In the genomic region with DNA sequence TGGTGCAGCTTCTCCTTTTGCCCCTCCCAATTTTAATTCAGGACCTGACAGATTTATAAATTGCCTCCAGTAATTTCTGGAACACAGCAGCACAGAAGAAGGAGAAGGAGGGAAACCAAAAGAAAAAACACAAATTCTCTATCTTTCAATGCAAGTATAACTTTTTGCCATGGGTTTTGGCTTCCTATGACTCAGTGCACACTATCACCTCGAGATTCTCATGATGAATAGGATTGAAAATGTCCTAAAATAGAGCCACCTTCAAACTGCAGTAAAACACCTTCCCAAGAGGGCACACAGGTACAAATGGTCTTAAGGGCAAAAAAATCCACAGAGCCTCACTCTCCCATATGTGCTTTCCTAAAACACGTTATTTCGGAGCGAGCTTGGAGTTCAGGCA, we compare ENCODE assay signal across 22 cellular contexts.
DNase-seq lines count a peak whose midpoint lies in the region; ATAC-seq and TF ChIP-seq lines count a peak whose summit lies in the region.
"Had no signal": no experiment of that assay in that cellular context is flagged by ENCODE, and none has a peak within 500 bp of the region (broad histone marks: within the 10 kb centered on the region; RNA-seq: fewer than 3 reads in every experiment).

No MANE protein-coding gene starts in this region.

- H3K9me3 Mint-ChIP-seq in activated naive CD4-positive, alpha-beta T cell treated with anti-CD3 and anti-CD28 coated beads, Interleukin-2, amount 50 U/mL, for 72 hours = no peaks in the 10 kb centered on the region
- H3K9me3 Mint-ChIP-seq in activated naive CD4-positive, alpha-beta T cell treated with anti-CD3 and anti-CD28 coated beads, Interleukin-2, amount 10 ng/mL, durations not matched to agents 7 days and 5 days = no peaks in the 10 kb centered on the region
- H3K9me3 Mint-ChIP-seq: CD4-positive, alpha-beta T cell; HFFc6; IgD-negative memory B cell had no signal

- peak overlapping the region; percentile 48; the same call in 1 of the 2 replicates for H3K4ac ChIP-seq in IMR-90 (ENCODE audit: low read depth, low read length)

- no peak overlapping the region for H2AK9ac ChIP-seq in IMR-90 (replicated peaks; ENCODE audit: low read depth, low read length, poor library complexity)

- no peak overlapping the region for H3K4me3 ChIP-seq in IMR-90 (ENCODE audit: insufficient read depth, low read depth, low read length)
- H3K4me3 ChIP-seq: BLaER1, Peyer's patch had no signal

- H2BK15ac ChIP-seq in IMR-90 (ENCODE audit: low read depth, low read length) = no peak overlapping the region

- no peak overlapping the region for H2BK5ac ChIP-seq in IMR-90 (ENCODE audit: low read depth, low read length, poor library complexity, severe bottlenecking)

- no peak overlapping the region for H3K4me3 Mint-ChIP-seq in activated naive CD4-positive, alpha-beta T cell treated with anti-CD3 and anti-CD28 coated beads, Interleukin-2, amount 10 ng/mL, durations not matched to agents 7 days and 5 days
- H3K4me3 Mint-ChIP-seq: CD4-positive, alpha-beta T cell; HFFc6; IgD-negative memory B cell had no signal

- no peak overlapping the region for H3K9ac ChIP-seq in IMR-90 (ENCODE audit: low read depth, low read length)
- H3K9ac ChIP-seq: BLaER1 had no signal

- H3K27ac ChIP-seq in IMR-90 (ENCODE audit: insufficient read depth, low read length) (no peak overlapping the region), RWPE1 (peak overlapping the region; percentile 19; the same call in 1 of the 2 replicates), substantia nigra (ENCODE audit: low read depth, low read length, poor library complexity, severe bottlenecking) (peak overlapping the region; percentile 52)
- H3K27ac ChIP-seq: BLaER1, Peyer's patch had no signal

- no peaks in the 10 kb centered on the region for H3K36me3 ChIP-seq in IMR-90 (ENCODE audit: control insufficient read depth, insufficient read depth, low read length)
- H3K36me3 ChIP-seq: BLaER1, Peyer's patch had no signal

- H3K4me1 ChIP-seq in IMR-90 (ENCODE audit: control insufficient read depth, insufficient read depth, low read length) = peaks cover 10% of the 10 kb centered on the region
- H3K4me1 ChIP-seq: BLaER1, Peyer's patch had no signal

- H4K91ac ChIP-seq in IMR-90 (ENCODE audit: insufficient read depth, low read depth, low read length) = no peak overlapping the region; the same call in 1 of the 2 replicates

- no peaks in the 10 kb centered on the region for H3K27me3 Mint-ChIP-seq in activated naive CD4-positive, alpha-beta T cell treated with anti-CD3 and anti-CD28 coated beads, Interleukin-2, amount 10 ng/mL, durations not matched to agents 7 days and 5 days
- H3K27me3 Mint-ChIP-seq: CD4-positive, alpha-beta T cell; IgD-negative memory B cell had no signal

- no peak overlapping the region for H3K56ac ChIP-seq in IMR-90 (ENCODE audit: extremely low read depth, insufficient read depth, low read length)

- no peak for TF ChIP-seq RAD21 in IMR-90 (IDR thresholded peaks at IDR 0.05; ENCODE audit: low read length)

- H2BK20ac ChIP-seq in IMR-90 (ENCODE audit: low read depth, low read length) = peak overlapping the region; percentile 63

- TF ChIP-seq CTCF in IMR-90 (conservative IDR thresholded peaks at IDR 0.05; ENCODE audit: low read depth, low read length) = no peak
- no peak for TF ChIP-seq CTCF in RWPE1 (conservative IDR thresholded peaks at IDR 0.05; ENCODE audit: low read depth)

- no peaks in the 10 kb centered on the region for H3K9me3 ChIP-seq in IMR-90 (ENCODE audit: control insufficient read depth, insufficient read depth, low read length)
- H3K9me3 ChIP-seq: BLaER1, Peyer's patch had no signal

- no peak overlapping the region for H4K5ac ChIP-seq in IMR-90 (ENCODE audit: low read depth, low read length)

- intact Hi-C loops in IMR-90 (cut with micrococcal nuclease) = no loop called here

- DNase-seq in activated naive CD4-positive, alpha-beta T cell treated with anti-CD3 and anti-CD28 coated beads, Interleukin-2, amount 50 U/mL, for 72 hours (ENCODE audit: low spot score in 2 of 2) = no peak
- no peak for DNase-seq in activated naive CD4-positive, alpha-beta T cell treated with anti-CD3 and anti-CD28 coated beads, Interleukin-2, amount 10 ng/mL, durations not matched to agents 7 days and 5 days
- DNase-seq in IMR-90 (no peak), RWPE1 (ENCODE audit: low spot score) (no peak), substantia nigra (lab: John Stamatoyannopoulos, UW) (no peak), HUDEP-2 (lab: John Stamatoyannopoulos, UW; ENCODE audit: unreplicated experiment in 76 of 76) (no peak), HCEC 1CT (no peak)
- DNase-seq: ACHN; CD4-positive, alpha-beta T cell; DMS79; HFFc6; MV-4-11; NCI-H1105 treated with DMSO at 0.1 percent for 48 hours; NCI-H2029 treated with DMSO at 0.1 percent for 48 hours; NCI-H226; NCI-H510A treated with DMSO at 0.1 percent for 48 hours; NCI-H748 treated with DMSO at 0.1 percent for 48 hours; NK-92 treated with Interleukin-12 subunit alpha and Interleukin-12 subunit beta, amount 100 ng/mL, for 24 hours; Peyer's patch had no signal

- 0 out of 2 replicates have a peak overlapping the region, but pooled peaks have one; percentile 23 for H3K14ac ChIP-seq in IMR-90 (replicated peaks; ENCODE audit: low read depth, low read length)

- no peak overlapping the region for H2AK5ac ChIP-seq in IMR-90 (ENCODE audit: low read depth, low read length)

- no peak overlapping the region for H3K18ac ChIP-seq in IMR-90 (ENCODE audit: low read depth, low read length)

- no peak for TF ChIP-seq POLR2A in IMR-90 (IDR thresholded peaks at IDR 0.05; ENCODE audit: low read depth, low read length)

- dilution Hi-C loops in IMR-90 (cut with HindIII; ENCODE audit: low sequenced_read_pairs, unreplicated experiment) = no loop called here

- no CpG with 5 or more reads among the region's 4 CpGs for WGBS in IMR-90 (ENCODE audit: extremely low coverage in 2 of 2, insufficient read length in 1 of 2), 2 experiments

- H3K4me1 Mint-ChIP-seq in activated naive CD4-positive, alpha-beta T cell treated with anti-CD3 and anti-CD28 coated beads, Interleukin-2, amount 10 ng/mL, durations not matched to agents 7 days and 5 days = peaks cover 2% of the 10 kb centered on the region

- H3K4me2 ChIP-seq in IMR-90 (ENCODE audit: low read depth, low read length) = no peak overlapping the region
- H3K4me2 ChIP-seq: BLaER1 had no signal

- H2AFZ ChIP-seq in IMR-90 (replicated peaks; ENCODE audit: low read length, poor library complexity) = no peak overlapping the region

- no peaks in the 10 kb centered on the region for H3K27me3 ChIP-seq in IMR-90 (ENCODE audit: control insufficient read depth, insufficient read depth, low read length)
- H3K27me3 ChIP-seq: BLaER1, Peyer's patch had no signal

- no peak overlapping the region for H3K23ac ChIP-seq in IMR-90 (ENCODE audit: low read depth, low read length)

- CTCF ChIA-PET in activated naive CD4-positive, alpha-beta T cell treated with anti-CD3 and anti-CD28 coated beads, Interleukin-2, amount 10 ng/mL, durations not matched to agents 7 days and 5 days (lab: Charles Lee) = no interaction called here
- CTCF ChIA-PET in IMR-90 (lab: Yijun Ruan, JAX) (interaction anchor here (0.6 kb wide), 1 partner anchor 97 kb away, joined by 3 read pairs; no protein-coding TSS in a partner anchor), RWPE1 (lab: Yijun Ruan, JAX) (interaction anchor here (0.6 kb wide), 1 partner anchor 19 kb away, joined by 3 read pairs; no protein-coding TSS in a partner anchor)

- no peaks in the 10 kb centered on the region for H4K20me1 ChIP-seq in IMR-90 (ENCODE audit: insufficient read depth, low read length)
- H4K20me1 ChIP-seq: BLaER1 had no signal

- BruUV-seq in IMR-90 (replicated peaks; lab: Mats Ljungman, UMichigan) = no TSS peak

- ATAC-seq in activated naive CD4-positive, alpha-beta T cell treated with anti-CD3 and anti-CD28 coated beads, Interleukin-2, amount 50 U/mL, for 72 hours = peak; percentile 75 to 82
- no peak for ATAC-seq in IMR-90 (ENCODE audit: low read depth)
- ATAC-seq: Right ventricle myocardium inferior had no signal

- peaks cover 10% of the 10 kb centered on the region; the same call in 1 of the 2 replicates for H3K9me1 ChIP-seq in IMR-90 (ENCODE audit: insufficient read depth, low read length)

- in situ Hi-C loops in IMR-90 (cut with MboI; ENCODE audit: low sequenced_read_pairs) = no loop called here

- no peak overlapping the region; the same call in 1 of the 2 replicates for H2BK120ac ChIP-seq in IMR-90 (ENCODE audit: low read depth, low read length)

- peak overlapping the region in 1 of 2 donors; percentile 72 for H3K27ac Mint-ChIP-seq in activated naive CD4-positive, alpha-beta T cell treated with anti-CD3 and anti-CD28 coated beads, Interleukin-2, amount 50 U/mL, for 72 hours
- no peak overlapping the region for H3K27ac Mint-ChIP-seq in activated naive CD4-positive, alpha-beta T cell treated with anti-CD3 and anti-CD28 coated beads, Interleukin-2, amount 10 ng/mL, durations not matched to agents 7 days and 5 days
- H3K27ac Mint-ChIP-seq: CD4-positive, alpha-beta T cell; HFFc6; IgD-negative memory B cell had no signal

- H3K79me1 ChIP-seq in IMR-90 (ENCODE audit: low read depth in 1 of 2, low read length in 2 of 2) = peaks cover 8 to 20% of the 10 kb centered on the region in 2 experiments; a peak in 2 of 4 replicates

- POLR2A ChIA-PET in IMR-90 (lab: Charles Lee; ENCODE audit: unreplicated experiment) = no interaction called here
- POLR2A ChIA-PET in RWPE1 (lab: Yijun Ruan, JAX; ENCODE audit: low non-redundant PET) = no interaction called here

- H3K36me3 Mint-ChIP-seq in activated naive CD4-positive, alpha-beta T cell treated with anti-CD3 and anti-CD28 coated beads, Interleukin-2, amount 50 U/mL, for 72 hours = no peaks in the 10 kb centered on the region
- H3K36me3 Mint-ChIP-seq in activated naive CD4-positive, alpha-beta T cell treated with anti-CD3 and anti-CD28 coated beads, Interleukin-2, amount 10 ng/mL, durations not matched to agents 7 days and 5 days = no peaks in the 10 kb centered on the region

- no peak overlapping the region; a peak in 1 of 4 replicates for H4K8ac ChIP-seq in IMR-90 (ENCODE audit: low read depth in 2 of 2, low read length in 2 of 2)

TF ChIP-seq in IMR-90, 13 proteins besides CTCF, POLR2A, EP300 and RAD21:
- TF ChIP-seq, protein P1, sequence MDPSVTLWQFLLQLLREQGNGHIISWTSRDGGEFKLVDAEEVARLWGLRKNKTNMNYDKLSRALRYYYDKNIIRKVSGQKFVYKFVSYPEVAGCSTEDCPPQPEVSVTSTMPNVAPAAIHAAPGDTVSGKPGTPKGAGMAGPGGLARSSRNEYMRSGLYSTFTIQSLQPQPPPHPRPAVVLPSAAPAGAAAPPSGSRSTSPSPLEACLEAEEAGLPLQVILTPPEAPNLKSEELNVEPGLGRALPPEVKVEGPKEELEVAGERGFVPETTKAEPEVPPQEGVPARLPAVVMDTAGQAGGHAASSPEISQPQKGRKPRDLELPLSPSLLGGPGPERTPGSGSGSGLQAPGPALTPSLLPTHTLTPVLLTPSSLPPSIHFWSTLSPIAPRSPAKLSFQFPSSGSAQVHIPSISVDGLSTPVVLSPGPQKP (IDR thresholded peaks at IDR 0.05; ENCODE audit: borderline replicate concordance, low read depth, low read length) = no peak
